In genomic region chr10:469947-470338, GRCh38 we compare ENCODE assay signal across 7 cellular contexts.
"Had no signal": no experiment of that assay in that cellular context is flagged by ENCODE, and none has a peak within 500 bp of the region (broad histone marks: within the 10 kb centered on the region; RNA-seq: fewer than 3 reads in every experiment).

No MANE protein-coding gene starts in this region.

- H3K4me1 ChIP-seq: sigmoid colon, upper lobe of left lung had no signal

- H3K4me3 Mint-ChIP-seq: nephron progenitor cell had no signal

- H3K27me3 ChIP-seq: sigmoid colon, upper lobe of left lung had no signal

- DNase-seq: anterior cingulate cortex, left ventricle myocardium superior, mesenchymal stem cell, nephron progenitor cell, SHP77 treated with DMSO at 0.1 percent for 48 hours, sigmoid colon, upper lobe of left lung had no signal

- H3K27ac ChIP-seq: sigmoid colon, upper lobe of left lung had no signal

- H3K27ac Mint-ChIP-seq: nephron progenitor cell had no signal

- H3K4me1 Mint-ChIP-seq: nephron progenitor cell had no signal

- H3K9me3 ChIP-seq: sigmoid colon, upper lobe of left lung had no signal

- ATAC-seq: left ventricle myocardium superior had no signal

- H3K4me3 ChIP-seq: sigmoid colon, upper lobe of left lung had no signal
